In the genomic region with DNA sequence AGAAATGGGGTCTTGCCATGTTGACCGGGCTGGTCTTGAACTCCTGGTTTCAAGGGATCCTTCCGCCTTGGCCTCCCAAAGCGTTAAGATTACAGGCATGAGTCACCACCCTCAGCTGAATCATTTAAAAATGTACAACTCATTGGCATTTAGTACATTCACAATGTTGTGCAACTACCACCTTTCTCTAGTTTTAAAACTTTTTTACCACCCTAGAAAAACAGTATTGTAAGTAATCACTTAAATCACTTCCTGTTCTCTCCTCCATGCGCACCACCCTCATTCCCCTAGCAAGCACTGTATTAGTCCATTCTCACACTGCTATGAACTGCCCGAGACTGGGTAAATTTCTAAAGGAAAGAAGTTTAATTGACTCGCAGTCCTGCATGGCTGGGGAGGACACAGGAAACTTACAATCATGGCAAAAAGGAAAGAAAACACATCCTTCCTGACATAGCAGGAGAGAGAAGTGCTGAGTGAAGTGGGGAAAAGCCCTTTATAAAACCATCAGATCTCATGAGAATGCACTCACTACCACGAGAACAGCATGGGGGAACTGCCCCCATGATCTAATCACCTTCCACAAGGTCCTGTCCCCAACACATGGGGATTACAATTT, we compare ENCODE assay signal across 11 cellular contexts. TPM values are rescaled to one million over a fixed set of nuclear protein-coding genes. Genes with fewer than 3 reads are reported as not detected.
A peak's percentile ranks its signal among the peaks of the same experiment; 100 is the strongest.
DNase-seq lines count a peak whose midpoint lies in the region; ATAC-seq, FAIRE-seq and TF ChIP-seq lines count a peak whose summit lies in the region.
"Had no signal": no experiment of that assay in that cellular context is flagged by ENCODE, and none has a peak within 500 bp of the region (broad histone marks: within the 10 kb centered on the region; RNA-seq: fewer than 3 reads in every experiment).

No MANE protein-coding gene starts in this region.

- no peak for TF ChIP-seq RAD21 in K562 (CRISPR knock-in tag; conservative IDR thresholded peaks at IDR 0.05 in 1 of 2, IDR thresholded peaks at IDR 0.05 in 1 of 2)

- H3K27me3 Mint-ChIP-seq in CD4-positive, CD25-positive, alpha-beta regulatory T cell, result no peaks in the 10 kb centered on the region
- H3K27me3 Mint-ChIP-seq in WTC11 (ENCODE audit: low read depth), result peaks cover 50% of the 10 kb centered on the region

- H3K4me3 Mint-ChIP-seq in CD4-positive, CD25-positive, alpha-beta regulatory T cell, result no peak overlapping the region
- H3K4me3 Mint-ChIP-seq in WTC11, result no peak overlapping the region

- no peak overlapping the region for H2AFZ ChIP-seq in K562 (ENCODE audit: low read depth, low read length)

- H3K4me1 Mint-ChIP-seq in CD4-positive, CD25-positive, alpha-beta regulatory T cell, result peaks cover 6 to 15% (median 8%) of the 10 kb centered on the region in 4 donors
- H3K4me1 Mint-ChIP-seq in WTC11, result peaks cover 8% of the 10 kb centered on the region

- intact Hi-C loops in K562 (cut with micrococcal nuclease), result no loop called here

- no peak overlapping the region for H3K27ac ChIP-seq in CD4-positive, CD25-positive, alpha-beta regulatory T cell (ENCODE audit: insufficient read depth, low read length, poor library complexity, severe bottlenecking)
- H3K27ac ChIP-seq in K562 (ENCODE audit: extremely low read depth, low read depth, low read length), result no peak overlapping the region

- no peak overlapping the region for H3K9ac ChIP-seq in K562 (ENCODE audit: insufficient read depth in 1 of 2, low read depth in 2 of 2, low read length in 2 of 2)

- H3K27ac Mint-ChIP-seq in CD4-positive, CD25-positive, alpha-beta regulatory T cell, result peak overlapping the region in 2 of 3 donors; percentile 8 to 11
- H3K27ac Mint-ChIP-seq in WTC11, result no peak overlapping the region

- BruUV-seq in K562 (replicated peaks; lab: Mats Ljungman, UMichigan), result no TSS peak

- no peak overlapping the region for H3K4me3 ChIP-seq in CD4-positive, CD25-positive, alpha-beta regulatory T cell (ENCODE audit: low read depth, low read length)
- no peak overlapping the region for H3K4me3 ChIP-seq in K562

- no peak overlapping the region for H3K4me2 ChIP-seq in K562 (ENCODE audit: insufficient read depth, low read length)

- TF ChIP-seq POLR2A in K562 (conservative IDR thresholded peaks at IDR 0.05), result no peak

- no peaks in the 10 kb centered on the region for H3K4me1 ChIP-seq in CD4-positive, CD25-positive, alpha-beta regulatory T cell (ENCODE audit: control insufficient read depth, insufficient read depth, low read length, poor library complexity, severe bottlenecking)
- H3K4me1 ChIP-seq in K562 (replicated peaks in 1 of 2; ENCODE audit: control insufficient read depth in 2 of 2, insufficient read depth in 2 of 2, low read length in 2 of 2), result 0 out of 5 replicates have a peak, but pooled peaks cover 0 to 2% of the 10 kb centered on the region in 2 experiments

- H3K9me3 Mint-ChIP-seq in CD4-positive, CD25-positive, alpha-beta regulatory T cell, result no peaks in the 10 kb centered on the region
- no peaks in the 10 kb centered on the region for H3K9me3 Mint-ChIP-seq in WTC11

- DNase-seq in CD4-positive, CD25-positive, alpha-beta regulatory T cell, result peak in 1 of 3 donors; percentile 11
- DNase-seq in LoVo (ENCODE audit: low spot score) (peak; percentile 16), K562 (ENCODE audit: extremely low read depth in 1 of 4, low spot score in 3 of 4) (peak in 1 of 4 experiments; percentile 16), lung microvascular endothelial cell (ENCODE audit: low read depth in 2 of 2) (peak; percentile 56 to 94), WTC11 (ENCODE audit: low spot score) (no peak), NCI-H128 (lab: John Stamatoyannopoulos, UW; ENCODE audit: unreplicated experiment) (no peak), C1 segment of cervical spinal cord (lab: John Stamatoyannopoulos, UW) (no peak)
- no peak for DNase-seq in activated effector memory CD4-positive, alpha-beta T cell treated with anti-CD3 and anti-CD28 coated beads, Interleukin-2, amount 50 U/mL, for 16 hours
- DNase-seq: posterior cingulate gyrus had no signal

- WGBS in K562 (ENCODE audit: insufficient coverage, low coverage, missing lambda C conversion rate), result 18% methylated on average over 7 of the region's 7 CpGs

- no peak for ATAC-seq in CD4-positive, CD25-positive, alpha-beta regulatory T cell (ENCODE audit: low read depth in 2 of 2)
- ATAC-seq in K562 (no peak; the same call in 2 of the 3 replicates), WTC11 (no peak)

- H3K36me3 ChIP-seq in CD4-positive, CD25-positive, alpha-beta regulatory T cell (ENCODE audit: control insufficient read depth, insufficient read depth, low read length), result peaks cover 4% of the 10 kb centered on the region
- H3K36me3 ChIP-seq in K562 (ENCODE audit: control insufficient read depth, insufficient read depth, low read length), result no peaks in the 10 kb centered on the region

- no peak for FAIRE-seq in K562 (lab: Jason Lieb, UNC)

- TF ChIP-seq EP300 in K562 (IDR thresholded peaks at IDR 0.05; ENCODE audit: low read length), result no peak

- TF ChIP-seq CTCF in K562 (IDR thresholded peaks at IDR 0.05 in 2 of 3, conservative IDR thresholded peaks at IDR 0.05 in 1 of 3; ENCODE audit: insufficient read depth in 2 of 3, low read depth in 1 of 3, low read length in 3 of 3) (no peak), WTC11 (IDR thresholded peaks at IDR 0.05) (no peak)

- H3K27me3 ChIP-seq in CD4-positive, CD25-positive, alpha-beta regulatory T cell (ENCODE audit: control insufficient read depth, insufficient read depth, low read length), result no peaks in the 10 kb centered on the region
- H3K27me3 ChIP-seq in K562 (ENCODE audit: control insufficient read depth in 2 of 2, insufficient read depth in 2 of 2, low read length in 2 of 2), result peaks cover 0 to 8% of the 10 kb centered on the region in 2 experiments; a peak in 2 of 5 replicates

- in situ Hi-C loops in K562 (cut with MboI), result no loop called here

- no peaks in the 10 kb centered on the region for H4K20me1 ChIP-seq in K562 (replicated peaks; ENCODE audit: control insufficient read depth, insufficient read depth, low read length)

- POLR2A ChIA-PET in K562 (lab: Yijun Ruan, JAX) (no interaction called here), WTC11 (lab: Charles Lee) (no interaction called here)

- no peaks in the 10 kb centered on the region for H3K9me1 ChIP-seq in K562 (ENCODE audit: control insufficient read depth, insufficient read depth, low read length)

- peaks cover 5% of the 10 kb centered on the region for H3K36me3 Mint-ChIP-seq in CD4-positive, CD25-positive, alpha-beta regulatory T cell
- H3K36me3 Mint-ChIP-seq in WTC11, result no peaks in the 10 kb centered on the region

- H3K79me2 ChIP-seq in K562 (ENCODE audit: control insufficient read depth, insufficient read depth, low read length), result no peaks in the 10 kb centered on the region

- H3K9me3 ChIP-seq in CD4-positive, CD25-positive, alpha-beta regulatory T cell (ENCODE audit: control insufficient read depth in 2 of 2, low read length in 2 of 2), result no peaks in the 10 kb centered on the region
- no peaks in the 10 kb centered on the region for H3K9me3 ChIP-seq in K562 (replicated peaks; ENCODE audit: control insufficient read depth, insufficient read depth, low read depth, low read length)

- CTCF ChIA-PET in K562 (lab: Yijun Ruan, JAX; ENCODE audit: low intra/inter-chr PET ratio) (no interaction called here), WTC11 (lab: Charles Lee) (no interaction called here)

RNA-seq across cellular contexts. Expression of a gene that starts 14.4 kb away (rescaled TPM):
- total RNA-seq in CD4-positive, CD25-positive, alpha-beta regulatory T cell, result not detected
- polyA plus RNA-seq in CD4-positive, CD25-positive, alpha-beta regulatory T cell, result under 1 TPM in 1 of 4 donors, not detected in 3; 0.25 TPM
- total RNA-seq in K562 (2011; cell fraction: chromatin; rRNA removed; ENCODE audit: low replicate concordance), result not detected in 2 replicates
- total RNA-seq in K562 (2011; cell fraction: nucleolus; rRNA removed), result not detected in 2 replicates
- total RNA-seq in K562 (2011; cell fraction: nucleoplasm; rRNA removed), result not detected in 2 replicates
- total RNA-seq in K562 (2014; rRNA removed) (not detected in 2 replicates), K562 (2014; rRNA removed; fragmentation: Illumina TruSeq; extraction: Trizol) (not detected in 2 replicates), K562 (2015; rRNA removed; fragmentation: Illumina TruSeq; extraction: Trizol) (not detected in 2 replicates), K562 (2021) (not detected in 2 replicates), lung microvascular endothelial cell (0.22 TPM in 1 of 2 replicates, not detected in the other), WTC11 (2021) (not detected in 3 replicates)
- polyA plus RNA-seq in K562 (2011; rRNA removed) (not detected in 2 replicates), K562 (2014; fragmentation: Illumina TruSeq; extraction: Trizol) (not detected in 2 replicates), K562 (2014; fragmentation: Nextera tagmentation; extraction: Ambion mirVana) (not detected), K562 (2014; rRNA removed) (not detected in 2 replicates)
- not detected in 2 replicates for polyA plus RNA-seq in K562 (2011; cell fraction: cytosol; rRNA removed)
- not detected in 2 replicates for polyA plus RNA-seq in K562 (2011; cell fraction: nucleus; rRNA removed)
- not detected in 2 replicates for polyA plus RNA-seq in K562 (2012)
- polyA minus RNA-seq in K562 (2011; rRNA and poly(A)+ RNA removed), result not detected in 2 replicates
- polyA minus RNA-seq in K562 (2011; cell fraction: cytosol; rRNA and poly(A)+ RNA removed), result not detected in 2 replicates
- polyA minus RNA-seq in K562 (2011; cell fraction: nucleus; rRNA and poly(A)+ RNA removed), result not detected in 2 replicates
- total RNA-seq: kidney epithelial cell; T-helper 2 cell treated with Interferon-gamma antibody and Interleukin-4, amounts not matched to agents 100 ng/mL and 5 ng/mL, for 36 hours had no signal

RNA-seq across cellular contexts. Expression of a gene that starts 28.3 kb away (rescaled TPM):
- total RNA-seq in CD4-positive, CD25-positive, alpha-beta regulatory T cell, result 0.94 TPM
- polyA plus RNA-seq in CD4-positive, CD25-positive, alpha-beta regulatory T cell, result 1 to 10 TPM; 1.3 to 4.0 (median 2.8) TPM
- not detected in 2 replicates for total RNA-seq in K562 (2011; cell fraction: chromatin; rRNA removed; ENCODE audit: low replicate concordance)
- not detected in 2 replicates for total RNA-seq in K562 (2011; cell fraction: nucleolus; rRNA removed)
- total RNA-seq in K562 (2011; cell fraction: nucleoplasm; rRNA removed), result not detected in 2 replicates
- not detected in 2 replicates for total RNA-seq in K562 (2014; rRNA removed)
- total RNA-seq in K562 (2014; rRNA removed; fragmentation: Illumina TruSeq; extraction: Trizol), result not detected in 2 replicates
- total RNA-seq in K562 (2015; rRNA removed; fragmentation: Illumina TruSeq; extraction: Trizol), result not detected in 2 replicates
- not detected in 2 replicates for total RNA-seq in K562 (2021)
- not detected in 2 replicates for polyA plus RNA-seq in K562 (2011; rRNA removed)
- polyA plus RNA-seq in K562 (2011; cell fraction: cytosol; rRNA removed), result not detected in 2 replicates
- polyA plus RNA-seq in K562 (2011; cell fraction: nucleus; rRNA removed), result not detected in 2 replicates
- not detected in 2 replicates for polyA plus RNA-seq in K562 (2012)
- not detected in 2 replicates for polyA plus RNA-seq in K562 (2014; fragmentation: Illumina TruSeq; extraction: Trizol)
- not detected for polyA plus RNA-seq in K562 (2014; fragmentation: Nextera tagmentation; extraction: Ambion mirVana)
- polyA plus RNA-seq in K562 (2014; rRNA removed), result not detected in 2 replicates
- polyA minus RNA-seq in K562 (2011; rRNA and poly(A)+ RNA removed), result not detected in 2 replicates
- not detected in 2 replicates for polyA minus RNA-seq in K562 (2011; cell fraction: cytosol; rRNA and poly(A)+ RNA removed)
- not detected in 2 replicates for polyA minus RNA-seq in K562 (2011; cell fraction: nucleus; rRNA and poly(A)+ RNA removed)
- under 0.01 and 0.20 TPM in 2 replicates for total RNA-seq in lung microvascular endothelial cell
- 0.85 to 2.0 TPM (median 0.94 TPM) in 3 replicates for total RNA-seq in WTC11 (2021)

RNA-seq across cellular contexts. Expression of a gene that starts 36.3 kb away (rescaled TPM):
- total RNA-seq in CD4-positive, CD25-positive, alpha-beta regulatory T cell, result 6.2 TPM
- 10 to 100 TPM; 10.6 to 16.7 (median 15.1) TPM for polyA plus RNA-seq in CD4-positive, CD25-positive, alpha-beta regulatory T cell
- not detected in 2 replicates for total RNA-seq in K562 (2011; cell fraction: chromatin; rRNA removed; ENCODE audit: low replicate concordance)
- not detected in 2 replicates for total RNA-seq in K562 (2011; cell fraction: nucleolus; rRNA removed)
- total RNA-seq in K562 (2011; cell fraction: nucleoplasm; rRNA removed), result not detected in 2 replicates
- not detected in 2 replicates for total RNA-seq in K562 (2014; rRNA removed)
- total RNA-seq in K562 (2014; rRNA removed; fragmentation: Illumina TruSeq; extraction: Trizol), result not detected in 2 replicates
- not detected in 2 replicates for total RNA-seq in K562 (2015; rRNA removed; fragmentation: Illumina TruSeq; extraction: Trizol)
- not detected in 2 replicates for total RNA-seq in K562 (2021)
- not detected in 2 replicates for polyA plus RNA-seq in K562 (2011; rRNA removed)
- polyA plus RNA-seq in K562 (2011; cell fraction: cytosol; rRNA removed), result not detected in 2 replicates
- polyA plus RNA-seq in K562 (2011; cell fraction: nucleus; rRNA removed), result not detected in 2 replicates
- not detected in 2 replicates for polyA plus RNA-seq in K562 (2012)
- not detected in 2 replicates for polyA plus RNA-seq in K562 (2014; fragmentation: Illumina TruSeq; extraction: Trizol)
- not detected for polyA plus RNA-seq in K562 (2014; fragmentation: Nextera tagmentation; extraction: Ambion mirVana)
- not detected in 2 replicates for polyA plus RNA-seq in K562 (2014; rRNA removed)
- polyA minus RNA-seq in K562 (2011; rRNA and poly(A)+ RNA removed), result not detected in 2 replicates
- polyA minus RNA-seq in K562 (2011; cell fraction: cytosol; rRNA and poly(A)+ RNA removed), result not detected in 2 replicates
- polyA minus RNA-seq in K562 (2011; cell fraction: nucleus; rRNA and poly(A)+ RNA removed), result not detected in 2 replicates
- total RNA-seq in lung microvascular endothelial cell, result not detected in 2 replicates
- 0.30 to 0.53 TPM (median 0.44 TPM) in 3 replicates for total RNA-seq in WTC11 (2021)

RNA-seq across cellular contexts. Expression of a gene that starts 41.4 kb away (rescaled TPM):
- total RNA-seq in CD4-positive, CD25-positive, alpha-beta regulatory T cell, result 69.5 TPM
- 100 to 1,000 TPM in 3 of 4 donors, 10 to 100 TPM in 1; 99.1 to 146 (median 123) TPM for polyA plus RNA-seq in CD4-positive, CD25-positive, alpha-beta regulatory T cell
- 53.2 and 120 TPM in 2 replicates for total RNA-seq in K562 (2011; cell fraction: chromatin; rRNA removed; ENCODE audit: low replicate concordance)
- total RNA-seq in K562 (2011; cell fraction: nucleolus; rRNA removed), result 23.0 and 26.2 TPM in 2 replicates
- total RNA-seq in K562 (2011; cell fraction: nucleoplasm; rRNA removed), result 66.9 and 102 TPM in 2 replicates
- total RNA-seq in K562 (2014; rRNA removed) (24.5 and 25.2 TPM in 2 replicates), K562 (2014; rRNA removed; fragmentation: Illumina TruSeq; extraction: Trizol) (35.3 and 41.1 TPM in 2 replicates), K562 (2015; rRNA removed; fragmentation: Illumina TruSeq; extraction: Trizol) (39.3 and 39.7 TPM in 2 replicates), K562 (2021) (25.5 and 27.4 TPM in 2 replicates), lung microvascular endothelial cell (2.6 and 6.3 TPM in 2 replicates), WTC11 (2021) (8.0 to 10.9 TPM (median 8.8 TPM) in 3 replicates)
- polyA plus RNA-seq in K562 (2011; rRNA removed) (51.3 and 71.9 TPM in 2 replicates), K562 (2014; fragmentation: Illumina TruSeq; extraction: Trizol) (45.7 and 48.3 TPM in 2 replicates), K562 (2014; fragmentation: Nextera tagmentation; extraction: Ambion mirVana) (10 to 100 TPM in 1 of 2 experiments, 1 to 10 TPM in 1; 8.6 to 12.5 TPM), K562 (2014; rRNA removed) (46.1 and 48.7 TPM in 2 replicates)
- 24.2 and 40.1 TPM in 2 replicates for polyA plus RNA-seq in K562 (2011; cell fraction: cytosol; rRNA removed)
- 43.7 and 48.1 TPM in 2 replicates for polyA plus RNA-seq in K562 (2011; cell fraction: nucleus; rRNA removed)
- 30.8 and 33.7 TPM in 2 replicates for polyA plus RNA-seq in K562 (2012)
- polyA minus RNA-seq in K562 (2011; rRNA and poly(A)+ RNA removed), result 45.0 and 48.8 TPM in 2 replicates
- 16.4 and 20.0 TPM in 2 replicates for polyA minus RNA-seq in K562 (2011; cell fraction: cytosol; rRNA and poly(A)+ RNA removed)
- polyA minus RNA-seq in K562 (2011; cell fraction: nucleus; rRNA and poly(A)+ RNA removed), result 20.3 and 21.3 TPM in 2 replicates

Comparison
In these comparisons a context has a peak if more than half of its experiments do, and no peak if none do; other contexts are left out.
1. DNase-seq: peak in LoVo (single experiment) and lung microvascular endothelial cell (2 of 2); none in WTC11 (single experiment), activated effector memory CD4-positive, alpha-beta T cell treated with anti-CD3 and anti-CD28 coated beads, Interleukin-2, amount 50 U/mL, for 16 hours (single experiment), NCI-H128 (single experiment) and C1 segment of cervical spinal cord (0 of 14).